ENCODE assay signal across 7 cellular contexts in genomic region chr1:116606067-116606466, GRCh38. TPM values are rescaled to one million over a fixed set of nuclear protein-coding genes. Genes with fewer than 3 reads are reported as not detected.
DNase-seq lines count a peak whose midpoint lies in the region; ATAC-seq and TF ChIP-seq lines count a peak whose summit lies in the region.
"Not testable (repeated sequence)": the region's sequence is repeated elsewhere in the genome, so short reads cannot be mapped to it uniquely, and the experiment has no call there.

No MANE protein-coding gene starts in this region.

- not testable (repeated sequence) for TF ChIP-seq POLR2A in prostate gland (IDR thresholded peaks at IDR 0.05)

- H3K27ac Mint-ChIP-seq in T-helper 17 cell: peak overlapping the region; percentile 54

- H3K36me3 ChIP-seq in lower lobe of right lung, prostate gland: not testable (repeated sequence)

- TF ChIP-seq CTCF in lower lobe of right lung (IDR thresholded peaks at IDR 0.05); prostate gland (IDR thresholded peaks at IDR 0.05): not testable (repeated sequence)

- H3K4me1 Mint-ChIP-seq in T-helper 17 cell: not testable (repeated sequence)

- H3K4me1 ChIP-seq in lower lobe of right lung; prostate gland (replicated peaks): not testable (repeated sequence)

- ATAC-seq in T-helper 17 cell: peak; percentile 78
- ATAC-seq in lower lobe of right lung: peak; percentile 78 to 84

- not testable (repeated sequence) for H3K9me3 ChIP-seq in T-helper 17 cell (ENCODE audit: control insufficient read depth, low read length, poor library complexity, severe bottlenecking); lower lobe of right lung; prostate gland

- H3K4me3 Mint-ChIP-seq in T-helper 17 cell: not testable (repeated sequence)

- not testable (repeated sequence) for H3K4me3 ChIP-seq in lower lobe of right lung, prostate gland

- not testable (repeated sequence) for H3K27me3 Mint-ChIP-seq in T-helper 17 cell

- 66% methylated on average over 8 of the region's 8 CpGs for WGBS in prostate gland

- intact Hi-C loops in lower lobe of right lung (cut with DNase I); prostate gland (cut with DNase I): not testable (repeated sequence)

- peak; percentile 50 for DNase-seq in GF-D8 (lab: John Stamatoyannopoulos, UW)
- DNase-seq in NOMO-1 (lab: John Stamatoyannopoulos, UW; ENCODE audit: unreplicated experiment in 2 of 2): peak; percentile 75 to 93
- DNase-seq in T-helper 17 cell; epithelial cell of prostate (ENCODE audit: low read depth, low spot score): not testable (repeated sequence)
- DNase-seq in activated effector memory CD4-positive, alpha-beta T cell treated with Interleukin-2 at 50 U/mL for 16 hours: peak; percentile 9
- DNase-seq in lower lobe of right lung: peak; percentile 71
- DNase-seq in prostate gland (ENCODE audit: low spot score): peak; percentile 12

- not testable (repeated sequence) for H3K27me3 ChIP-seq in lower lobe of right lung (ENCODE audit: low read depth); prostate gland (replicated peaks; ENCODE audit: insufficient read depth)

- H3K27ac ChIP-seq in epithelial cell of prostate (peak overlapping the region; percentile 37), prostate gland (peak overlapping the region in 1 of 2 donors; percentile 46)
- not testable (repeated sequence) for H3K27ac ChIP-seq in lower lobe of right lung

- H3K36me3 Mint-ChIP-seq in T-helper 17 cell (ENCODE audit: low read depth): not testable (repeated sequence)

RNA-seq across cellular contexts. Expression of gene CD58, which starts 35.2 kb away (rescaled TPM):
- total RNA-seq in T-helper 17 cell (10 to 100 TPM; 21.7 to 22.1 TPM), lower lobe of right lung (39.5 TPM), prostate gland (10 to 100 TPM; 10.4 to 13.7 TPM)
